Comparison of ENCODE assay signal across 1 cellular context in genomic region chr14:96514694-96515093, GRCh38.
TF ChIP-seq lines count a peak whose summit lies in the region.

No MANE protein-coding gene starts in this region.

TF ChIP-seq in GM23338, 12 proteins besides CTCF, POLR2A, EP300 and RAD21:
- TF ChIP-seq NANOG (IDR thresholded peaks at IDR 0.05; ENCODE audit: borderline replicate concordance) (no peak), JUNB (IDR thresholded peaks at IDR 0.05; ENCODE audit: unreplicated experiment) (no peak)
TF ChIP-seq in GM23338: peak in this region for 0.
